ENCODE assay signal across 8 cellular contexts in genomic region chr14:63650336-63650952, GRCh38.
DNase-seq lines count a peak whose midpoint lies in the region; ATAC-seq lines count a peak whose summit lies in the region.

No MANE protein-coding gene starts in this region.

- ATAC-seq in GM21423 (IDR thresholded peaks at IDR 0.05; ENCODE audit: unreplicated experiment) (peak; percentile 77), HG02623 (IDR thresholded peaks at IDR 0.05; ENCODE audit: unreplicated experiment) (no peak), HG03139 (IDR thresholded peaks at IDR 0.05; ENCODE audit: unreplicated experiment) (no peak)

- peak; percentile 28 for DNase-seq in activated CD4-positive, alpha-beta T cell treated with anti-CD3 and anti-CD28 coated beads for 1 hour
- DNase-seq in effector CD4-positive, alpha-beta T cell = peak; percentile 40
- DNase-seq in stimulated activated CD8-positive, alpha-beta memory T cell treated with anti-CD3 and anti-CD28 coated beads, Interleukin-12 subunit alpha, Interleukin-12 subunit beta, amount 100 ng/mL, for 1 hour (ENCODE audit: low read depth) = peak; percentile 23
- no peak for DNase-seq in NCI-H187 treated with DMSO at 0.1 percent for 48 hours (lab: John Stamatoyannopoulos, UW)
- DNase-seq in glomerular visceral epithelial cell (ENCODE audit: extremely low spot score) = no peak

Comparison
In these comparisons a context has a peak if more than half of its experiments do, and no peak if none do; other contexts are left out.
1. DNase-seq: peak in activated CD4-positive, alpha-beta T cell treated with anti-CD3 and anti-CD28 coated beads for 1 hour (single experiment), effector CD4-positive, alpha-beta T cell (single experiment) and stimulated activated CD8-positive, alpha-beta memory T cell treated with anti-CD3 and anti-CD28 coated beads, Interleukin-12 subunit alpha, Interleukin-12 subunit beta, amount 100 ng/mL, for 1 hour (single experiment); none in NCI-H187 treated with DMSO at 0.1 percent for 48 hours (single experiment) and glomerular visceral epithelial cell (single experiment).